In genomic region chr2:28725021-28725711, GRCh38 we compare ENCODE assay signal across 23 cellular contexts.
"Had no signal": no experiment of that assay in that cellular context is flagged by ENCODE, and none has a peak within 500 bp of the region (broad histone marks: within the 10 kb centered on the region; RNA-seq: fewer than 3 reads in every experiment).

No MANE protein-coding gene starts in this region.

- H3K36me3 ChIP-seq: esophagus muscularis mucosa, gastroesophageal sphincter, suprapubic skin, thyroid gland, upper lobe of left lung, uterus had no signal

- H3K27me3 ChIP-seq: dorsolateral prefrontal cortex, esophagus muscularis mucosa, gastroesophageal sphincter, hepatocyte, suprapubic skin, thyroid gland, upper lobe of left lung, uterus had no signal

- ATAC-seq: gastroesophageal sphincter; left colon; naive thymus-derived CD4-positive, alpha-beta T cell; stimulated activated effector memory CD8-positive, alpha-beta T cell treated with anti-CD3 and anti-CD28 coated beads, Interleukin-12 subunit alpha, Interleukin-12 subunit beta, amount 100 ng/mL, for 72 hours; stimulated activated naive CD8-positive, alpha-beta T cell treated with anti-CD3 and anti-CD28 coated beads, Interleukin-15, Interleukin-2, amounts not matched to agents 100 U/mL and 50 U/mL, for 24 hours had no signal

- H3K4me3 ChIP-seq: dorsolateral prefrontal cortex, esophagus muscularis mucosa, gastroesophageal sphincter, hepatocyte, smooth muscle cell, suprapubic skin, thyroid gland, upper lobe of left lung, uterus had no signal

- H3K27ac Mint-ChIP-seq: nephron progenitor cell; stimulated activated effector memory CD8-positive, alpha-beta T cell treated with anti-CD3 and anti-CD28 coated beads, Interleukin-12 subunit alpha, Interleukin-12 subunit beta, amount 100 ng/mL, for 72 hours had no signal

- H3K4me3 Mint-ChIP-seq: naive thymus-derived CD4-positive, alpha-beta T cell; nephron progenitor cell; stimulated activated effector memory CD8-positive, alpha-beta T cell treated with anti-CD3 and anti-CD28 coated beads, Interleukin-12 subunit alpha, Interleukin-12 subunit beta, amount 100 ng/mL, for 72 hours had no signal

- H2AFZ ChIP-seq: hepatocyte had no signal

- FAIRE-seq: endometrium, kidney had no signal

- H3K9me3 Mint-ChIP-seq: naive thymus-derived CD4-positive, alpha-beta T cell; stimulated activated effector memory CD8-positive, alpha-beta T cell treated with anti-CD3 and anti-CD28 coated beads, Interleukin-12 subunit alpha, Interleukin-12 subunit beta, amount 100 ng/mL, for 72 hours had no signal

- H3K4me1 ChIP-seq: suprapubic skin, upper lobe of left lung had no signal

- H3K9me3 ChIP-seq: esophagus muscularis mucosa, gastroesophageal sphincter, suprapubic skin, thyroid gland, upper lobe of left lung, uterus had no signal

- H3K27ac ChIP-seq: dorsolateral prefrontal cortex, epithelial cell of prostate, esophagus muscularis mucosa, hepatocyte, suprapubic skin, upper lobe of left lung, uterus had no signal

- H3K79me2 ChIP-seq: hepatocyte had no signal

- H3K4me2 ChIP-seq: hepatocyte, smooth muscle cell had no signal

- H3K36me3 Mint-ChIP-seq: naive thymus-derived CD4-positive, alpha-beta T cell; stimulated activated effector memory CD8-positive, alpha-beta T cell treated with anti-CD3 and anti-CD28 coated beads, Interleukin-12 subunit alpha, Interleukin-12 subunit beta, amount 100 ng/mL, for 72 hours had no signal

- H3K4me1 Mint-ChIP-seq: stimulated activated effector memory CD8-positive, alpha-beta T cell treated with anti-CD3 and anti-CD28 coated beads, Interleukin-12 subunit alpha, Interleukin-12 subunit beta, amount 100 ng/mL, for 72 hours had no signal

- DNase-seq: cortex of kidney; dorsolateral prefrontal cortex; effector CD8-positive, alpha-beta T cell; glutamatergic neuron; kidney; left colon; mammary epithelial cell; naive thymus-derived CD4-positive, alpha-beta T cell; nephron progenitor cell; stimulated activated CD4-positive, alpha-beta T cell treated with anti-CD3 and anti-CD28 coated beads, Interleukin-4, amount 100 ng/mL, for 1 hour; stimulated activated CD8-positive, alpha-beta memory T cell treated with anti-CD3 and anti-CD28 coated beads, Interleukin-4, amount 100 ng/mL, for 48 hours; stimulated activated naive CD8-positive, alpha-beta T cell treated with anti-CD3 and anti-CD28 coated beads, Interleukin-15, Interleukin-2, amounts not matched to agents 100 U/mL and 50 U/mL, for 24 hours; thyroid gland; upper lobe of left lung; uterus had no signal
